Comparison of ENCODE assay signal across 8 cellular contexts in genomic region chr2:37376421-37377186, GRCh38. TPM values are rescaled to one million over a fixed set of nuclear protein-coding genes. Genes with fewer than 3 reads are reported as not detected.
A peak's percentile ranks its signal among the peaks of the same experiment; 100 is the strongest.
DNase-seq lines count a peak whose midpoint lies in the region; ATAC-seq and TF ChIP-seq lines count a peak whose summit lies in the region.

No MANE protein-coding gene starts in this region.

- no peaks in the 10 kb centered on the region for H3K27me3 ChIP-seq in hepatocyte
- H3K27me3 ChIP-seq in H9 (ENCODE audit: insufficient read depth, low read length): no peaks in the 10 kb centered on the region

- ATAC-seq in GM21447 (IDR thresholded peaks at IDR 0.05; ENCODE audit: unreplicated experiment) (peak; percentile 93), HG03558 (IDR thresholded peaks at IDR 0.05; ENCODE audit: extremely low read depth, unreplicated experiment) (peak; percentile 88)

- DNase-seq in GM12865 (ENCODE audit: low read depth): peak; percentile 84
- DNase-seq in hepatocyte (ENCODE audit: low spot score): peak; percentile 65
- no peak for DNase-seq in OCI-M2 (lab: John Stamatoyannopoulos, UW; ENCODE audit: unreplicated experiment)
- no peak for DNase-seq in middle frontal gyrus (ENCODE audit: extremely low spot score, low spot score)
- no peak for DNase-seq in H9

- no peak overlapping the region for H3K14ac ChIP-seq in H9 (ENCODE audit: insufficient read depth, low read length)

- H3K27ac ChIP-seq in VCaP (peak overlapping the region; percentile 7; the same call in 1 of the 2 replicates), hepatocyte (peak overlapping the region; percentile 76), H9 (ENCODE audit: insufficient read length, low read depth, low read length) (no peak overlapping the region)

- no peaks in the 10 kb centered on the region for H3K4me1 ChIP-seq in hepatocyte (ENCODE audit: insufficient read depth)
- H3K4me1 ChIP-seq in H9 (ENCODE audit: insufficient read depth, low read length): no peaks in the 10 kb centered on the region

- no peaks in the 10 kb centered on the region for H3K4me1 Mint-ChIP-seq in H9

- no peak overlapping the region for H2BK12ac ChIP-seq in H9 (ENCODE audit: insufficient read length, low read depth, low read length)

- no peak overlapping the region for H3K27ac Mint-ChIP-seq in H9

- H2BK120ac ChIP-seq in H9 (ENCODE audit: low read depth, low read length, poor library complexity, severe bottlenecking): no peak overlapping the region

- H2BK20ac ChIP-seq in H9 (ENCODE audit: low read depth, low read length, poor library complexity, severe bottlenecking): no peak overlapping the region

- no peak overlapping the region for H2AK5ac ChIP-seq in H9 (ENCODE audit: insufficient read length, low read length)

- no peaks in the 10 kb centered on the region for H3K9me3 Mint-ChIP-seq in H9

- H2AFZ ChIP-seq in hepatocyte (no peak overlapping the region), H9 (ENCODE audit: low read length) (no peak overlapping the region)

- H2BK5ac ChIP-seq in H9 (ENCODE audit: insufficient read length, low read length): no peak overlapping the region

- no peak overlapping the region for H3K18ac ChIP-seq in H9 (ENCODE audit: insufficient read length, low read depth, low read length)

- no peak overlapping the region for H2BK15ac ChIP-seq in H9 (ENCODE audit: low read depth, low read length)

- H3K23ac ChIP-seq in H9 (ENCODE audit: insufficient read length, low read depth, low read length): no peak overlapping the region

- H3K79me2 ChIP-seq in hepatocyte (no peaks in the 10 kb centered on the region), H9 (ENCODE audit: insufficient read depth, low read length) (no peaks in the 10 kb centered on the region)

- H4K91ac ChIP-seq in H9 (ENCODE audit: insufficient read length, low read depth, low read length): no peak overlapping the region

- H3T11ph ChIP-seq in H9 (ENCODE audit: low read length): no peak overlapping the region

- H3K56ac ChIP-seq in H9 (ENCODE audit: insufficient read length, low read depth, low read length): no peak overlapping the region

- no peak overlapping the region for H3K4ac ChIP-seq in H9 (ENCODE audit: low read depth, low read length)

- no peaks in the 10 kb centered on the region for H3K9me3 ChIP-seq in hepatocyte (ENCODE audit: low read depth)
- H3K9me3 ChIP-seq in H9 (ENCODE audit: control insufficient read depth, low read depth, low read length): no peaks in the 10 kb centered on the region

- H3K4me3 ChIP-seq in GM12865 (ENCODE audit: low read depth, low read length) (no peak overlapping the region), hepatocyte (no peak overlapping the region)

- WGBS in hepatocyte (ENCODE audit: low lambda C conversion rate, missing lambda C conversion rate): 65% methylated on average over 9 of the region's 9 CpGs
- WGBS in H9 (ENCODE audit: extremely low coverage, insufficient read length, low lambda C conversion rate): no CpG with 5 or more reads among the region's 9 CpGs

- no peaks in the 10 kb centered on the region for H3K23me2 ChIP-seq in H9 (ENCODE audit: insufficient read length, low read depth, low read length, poor library complexity, severe bottlenecking)

- no peak overlapping the region for H4K8ac ChIP-seq in H9 (replicated peaks; ENCODE audit: insufficient read length, low read depth, low read length)

- H3K36me3 Mint-ChIP-seq in H9 (ENCODE audit: insufficient read depth in 1 of 3, low read depth in 3 of 3): no peaks in the 10 kb centered on the region

- no peaks in the 10 kb centered on the region for H3K79me1 ChIP-seq in H9 (ENCODE audit: insufficient read depth, low read depth, low read length, poor library complexity, severe bottlenecking)

- TF ChIP-seq CTCF in GM12865 (IDR thresholded peaks at IDR 0.05; ENCODE audit: insufficient read depth, low read depth, low read length, missing control alignments) (no peak), VCaP (conservative IDR thresholded peaks at IDR 0.05) (no peak), hepatocyte (IDR thresholded peaks at IDR 0.05; ENCODE audit: poor library complexity) (no peak), H9 (conservative IDR thresholded peaks at IDR 0.05) (no peak)

- H3K4me3 Mint-ChIP-seq in H9: no peak overlapping the region

- H3K9me2 ChIP-seq in hepatocyte (replicated peaks; ENCODE audit: insufficient read depth): no peaks in the 10 kb centered on the region

- no peak overlapping the region for H4K5ac ChIP-seq in H9 (ENCODE audit: insufficient read length, low read depth, low read length)

- H4K20me1 ChIP-seq in hepatocyte (ENCODE audit: insufficient read depth, poor library complexity, severe bottlenecking) (no peaks in the 10 kb centered on the region), H9 (ENCODE audit: control insufficient read depth, insufficient read depth, insufficient read length) (no peaks in the 10 kb centered on the region)

- H3K4me2 ChIP-seq in hepatocyte (peak overlapping the region; percentile 60), H9 (ENCODE audit: insufficient read depth, insufficient read length, low read length) (no peak overlapping the region)

- H3K9ac ChIP-seq in H9 (ENCODE audit: extremely low read depth, insufficient read length, low read length): no peak overlapping the region

- no peaks in the 10 kb centered on the region for H3K36me3 ChIP-seq in hepatocyte (replicated peaks; ENCODE audit: insufficient read depth, low read depth)

- H3K27me3 Mint-ChIP-seq in H9 (ENCODE audit: low read depth): no peaks in the 10 kb centered on the region

RNA-seq across cellular contexts. Expression of gene QPCT, which starts 32.2 kb away (rescaled TPM):
- 2.0 TPM in 1 of 2 replicates, not detected in the other for total RNA-seq in hepatocyte
- 0.36 and 0.81 TPM in 2 replicates for polyA plus RNA-seq in hepatocyte
- total RNA-seq in H9 (2021): not detected in 2 replicates

RNA-seq across cellular contexts. Expression of gene PRKD3, which starts 52.0 kb away (rescaled TPM):
- total RNA-seq in hepatocyte (35.9 and 36.4 TPM in 2 replicates), H9 (2021) (63.3 and 63.8 TPM in 2 replicates)
- 17.3 and 20.7 TPM in 2 replicates for polyA plus RNA-seq in hepatocyte

Comparison
In these comparisons a context has a peak if more than half of its experiments do, and no peak if none do; other contexts are left out.
1. DNase-seq: peak in GM12865 (single experiment) and hepatocyte (single experiment); none in OCI-M2 (single experiment), middle frontal gyrus (single experiment) and H9 (single experiment).